Comparison of ENCODE assay signal across 8 cellular contexts in genomic region chr2:169480079-169480465, GRCh38. TPM values are rescaled to one million over a fixed set of nuclear protein-coding genes. Genes with fewer than 3 reads are reported as not detected.
A peak's percentile ranks its signal among the peaks of the same experiment; 100 is the strongest.
DNase-seq lines count a peak whose midpoint lies in the region; ATAC-seq, FAIRE-seq and TF ChIP-seq lines count a peak whose summit lies in the region.

No MANE protein-coding gene starts in this region.

- H3K4me3 ChIP-seq in fibroblast of pulmonary artery (replicated peaks; ENCODE audit: low read depth, low read length): peak overlapping the region; percentile 74
- peak overlapping the region; percentile 83 for H3K4me3 ChIP-seq in skeletal muscle satellite cell (ENCODE audit: low read length)
- no peak overlapping the region for H3K4me3 ChIP-seq in mucosa of descending colon
- H3K4me3 ChIP-seq in small intestine (ENCODE audit: low read depth in 1 of 2, low read length in 2 of 2): peak overlapping the region in 1 of 2 donors; percentile 81

- DNase-seq in RWPE1 (ENCODE audit: low spot score) (peak; percentile 2), fibroblast of pulmonary artery (ENCODE audit: low read depth) (peak; percentile 24), mucosa of descending colon (no peak), small intestine (no peak), islet precursor cell (no peak)

- H3K36me3 ChIP-seq in skeletal muscle satellite cell (ENCODE audit: insufficient read depth, low read length): peaks cover 13% of the 10 kb centered on the region
- no peaks in the 10 kb centered on the region for H3K36me3 ChIP-seq in mucosa of descending colon (ENCODE audit: low read depth)
- peaks cover 3% of the 10 kb centered on the region in 2 donors for H3K36me3 ChIP-seq in small intestine (ENCODE audit: control insufficient read depth in 2 of 2, insufficient read depth in 2 of 2, low read length in 2 of 2)

- FAIRE-seq in small intestine (lab: Jason Lieb, UNC): no peak

- intact Hi-C loops in mucosa of descending colon (cut with DNase I, micrococcal nuclease): no loop called here

- POLR2A ChIA-PET in RWPE1 (lab: Yijun Ruan, JAX; ENCODE audit: low non-redundant PET): no interaction called here

- TF ChIP-seq CTCF in RWPE1 (conservative IDR thresholded peaks at IDR 0.05; ENCODE audit: low read depth) (no peak), fibroblast of pulmonary artery (IDR thresholded peaks at IDR 0.05; ENCODE audit: low read length, missing control alignments) (no peak), mucosa of descending colon (IDR thresholded peaks at IDR 0.05) (no peak)

- no peaks in the 10 kb centered on the region for H3K9me3 ChIP-seq in skeletal muscle satellite cell (replicated peaks; ENCODE audit: low read length)
- H3K9me3 ChIP-seq in mucosa of descending colon: no peaks in the 10 kb centered on the region
- H3K9me3 ChIP-seq in small intestine (ENCODE audit: control insufficient read depth, low read depth): no peaks in the 10 kb centered on the region

- CTCF ChIA-PET in RWPE1 (lab: Yijun Ruan, JAX): interaction anchor here (0.7 to 1.4 kb wide), 4 partner anchors 9 to 448 kb away, joined by 3 read pairs; no protein-coding TSS in a partner anchor

- 19 to 37% (median 29%) methylated on average over 9 of the region's 9 CpGs for WGBS in small intestine, 3 donors

- peak overlapping the region; percentile 82 for H3K4me2 ChIP-seq in skeletal muscle satellite cell (ENCODE audit: low read length)

- H3K27ac ChIP-seq in RWPE1 (peak overlapping the region; percentile 68), small intestine (ENCODE audit: low read depth in 1 of 2, low read length in 1 of 2) (peak overlapping the region in 1 of 2 donors; percentile 68)

- peak; percentile 7 for ATAC-seq in GM19035 (IDR thresholded peaks at IDR 0.05; ENCODE audit: unreplicated experiment)
- ATAC-seq in mucosa of descending colon: no peak
- ATAC-seq in GM18502 (IDR thresholded peaks at IDR 0.05; ENCODE audit: poor library complexity, unreplicated experiment): no peak

- H3K27me3 ChIP-seq in skeletal muscle satellite cell (ENCODE audit: control insufficient read depth, insufficient read depth, low read length) (no peaks in the 10 kb centered on the region), small intestine (ENCODE audit: control insufficient read depth in 2 of 2, insufficient read depth in 2 of 2, low read length in 2 of 2) (no peaks in the 10 kb centered on the region)

- peak overlapping the region; percentile 86 for H3K9ac ChIP-seq in skeletal muscle satellite cell (ENCODE audit: low read depth, low read length)

- H3K4me1 ChIP-seq in skeletal muscle satellite cell (ENCODE audit: control insufficient read depth, insufficient read depth, low read length): peaks cover 9% of the 10 kb centered on the region
- peaks cover 8% of the 10 kb centered on the region for H3K4me1 ChIP-seq in mucosa of descending colon (ENCODE audit: low read depth)
- H3K4me1 ChIP-seq in small intestine (ENCODE audit: control insufficient read depth in 2 of 2, insufficient read depth in 1 of 2, low read depth in 1 of 2, low read length in 1 of 2): peaks cover 0 to 2% of the 10 kb centered on the region in 2 donors

RNA-seq across cellular contexts. Expression of gene BBS5, which starts 0.8 kb away (rescaled TPM):
- total RNA-seq in skeletal muscle satellite cell (2012; rRNA removed): 4.3 and 6.1 TPM in 2 replicates
- total RNA-seq in mucosa of descending colon: 1 to 10 TPM; 2.7 to 7.1 (median 4.4) TPM
- 1 to 10 TPM in 1 of 3 donors, under 1 TPM in 2; 0.81 to 2.7 (median 0.89) TPM for polyA plus RNA-seq in small intestine

RNA-seq across cellular contexts. Expression of gene KLHL41, which starts 29.4 kb away (rescaled TPM):
- 3.5 and 15.7 TPM in 2 replicates for total RNA-seq in skeletal muscle satellite cell (2012; rRNA removed)
- total RNA-seq in mucosa of descending colon: 1 to 10 TPM; 1.1 to 1.5 (median 1.1) TPM
- 1 to 10 TPM in 2 of 3 donors, under 1 TPM in 1; 0.31 to 2.7 (median 1.6) TPM for polyA plus RNA-seq in small intestine

Comparison
In these comparisons a context has a peak if more than half of its experiments do, and no peak if none do; other contexts are left out.
1. DNase-seq: peak in RWPE1 (single experiment) and fibroblast of pulmonary artery (single experiment); none in mucosa of descending colon (0 of 3), small intestine (single experiment) and islet precursor cell (single experiment).